Comparison of ENCODE assay signal across 8 cellular contexts in the genomic region with DNA sequence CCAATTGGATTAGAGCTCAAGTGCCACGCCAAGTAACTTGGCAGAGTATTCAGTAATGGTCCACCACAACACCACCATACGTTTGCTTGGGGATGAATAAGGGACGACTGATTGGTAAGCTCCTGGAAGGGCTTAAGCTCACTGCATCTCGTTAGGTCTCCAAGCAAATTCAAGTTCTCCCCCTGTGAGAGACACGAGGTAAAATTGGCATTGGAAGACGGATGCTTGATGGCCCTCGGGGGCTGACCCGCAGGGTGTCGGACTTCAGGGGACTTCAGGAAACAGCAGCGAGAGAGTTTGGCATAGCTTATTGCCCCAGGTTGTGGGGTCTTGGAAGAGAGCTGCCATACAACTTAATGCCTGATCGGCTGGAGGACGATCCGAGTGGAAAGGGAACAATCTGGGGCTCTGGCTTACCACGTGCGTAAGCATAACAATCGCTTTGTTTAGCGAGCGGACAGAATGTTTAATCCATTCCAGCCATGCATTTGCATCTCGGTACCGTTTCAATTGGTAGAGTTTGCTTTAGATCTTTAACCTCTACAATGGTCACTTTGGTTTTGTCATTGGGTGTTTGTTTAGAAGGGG. TPM values are rescaled to one million over a fixed set of nuclear protein-coding genes. Genes with fewer than 3 reads are reported as not detected.
DNase-seq lines count a peak whose midpoint lies in the region; ATAC-seq and TF ChIP-seq lines count a peak whose summit lies in the region.

No MANE protein-coding gene starts in this region.

- no peak overlapping the region for H3K4me2 ChIP-seq in Karpas-422 (ENCODE audit: low read depth, low read length, poor library complexity, severe bottlenecking)

- H3K4me3 Mint-ChIP-seq in WTC11 (peak overlapping the region; percentile 100), glutamatergic neuron (ENCODE audit: unreplicated experiment) (peak overlapping the region; percentile 99)

- peaks cover 44% of the 10 kb centered on the region for H4K20me1 ChIP-seq in Karpas-422 (ENCODE audit: insufficient read depth, low read depth, low read length)

- peaks cover 90% of the 10 kb centered on the region for H3K36me3 ChIP-seq in Karpas-422 (ENCODE audit: insufficient read depth, low read length)

- peaks cover 63% of the 10 kb centered on the region for H3K79me2 ChIP-seq in Karpas-422 (ENCODE audit: low read length)

- H3K27me3 Mint-ChIP-seq in WTC11 (ENCODE audit: low read depth), result no peaks in the 10 kb centered on the region; the same call in 1 of the 2 replicates
- H3K27me3 Mint-ChIP-seq in glutamatergic neuron (ENCODE audit: unreplicated experiment), result peaks cover 18% of the 10 kb centered on the region

- H2AFZ ChIP-seq in Karpas-422 (ENCODE audit: low read length), result no peak overlapping the region

- peaks cover 64% of the 10 kb centered on the region for H3K4me1 ChIP-seq in Karpas-422 (ENCODE audit: low read length)

- H3K9me2 ChIP-seq in Karpas-422 (replicated peaks; ENCODE audit: insufficient read depth, low read length), result no peaks in the 10 kb centered on the region

- H3K36me3 Mint-ChIP-seq in WTC11 (peaks cover 94% of the 10 kb centered on the region), glutamatergic neuron (ENCODE audit: unreplicated experiment) (peaks cover 77% of the 10 kb centered on the region)

- DNase-seq in stimulated activated CD4-positive, alpha-beta T cell treated with anti-CD3 and anti-CD28 coated beads, Interleukin-15, amount 100 ng/mL, for 24 hours, result peak; percentile 22
- DNase-seq in stimulated activated CD4-positive, alpha-beta T cell treated with anti-CD3 and anti-CD28 coated beads, Interleukin-1b, Interleukin-23, amount 100 ng/mL, for 48 hours, result no peak
- DNase-seq in WTC11 (ENCODE audit: low spot score) (no peak), glutamatergic neuron (no peak), NCI-H1105 treated with DMSO at 0.1 percent for 48 hours (lab: John Stamatoyannopoulos, UW) (no peak), ACHN (no peak), Karpas-422 (no peak)

- TF ChIP-seq CTCF in WTC11 (IDR thresholded peaks at IDR 0.05) (no peak), glutamatergic neuron (IDR thresholded peaks at IDR 0.05; ENCODE audit: partially characterized antibody, unreplicated experiment) (no peak)

- H3K9me3 Mint-ChIP-seq in WTC11 (peaks cover 3% of the 10 kb centered on the region; the same call in 1 of the 2 replicates), glutamatergic neuron (ENCODE audit: unreplicated experiment) (peaks cover 49% of the 10 kb centered on the region)

- H3K9ac ChIP-seq in Karpas-422 (ENCODE audit: low read length), result no peak overlapping the region

- in situ Hi-C loops in ACHN (cut with HindIII; ENCODE audit: low pct_ligation_motif_present, low pct_unique_long_range_greater_than_20kb, low sequenced_read_pairs), result no loop called here

- H3K27me3 ChIP-seq in Karpas-422 (ENCODE audit: low read length), result no peaks in the 10 kb centered on the region

- peaks cover 34% of the 10 kb centered on the region for H3K9me3 ChIP-seq in Karpas-422 (ENCODE audit: low read length)

- H3K27ac ChIP-seq in Karpas-422 (ENCODE audit: low read length), result no peak overlapping the region

- CTCF ChIA-PET in WTC11 (lab: Charles Lee), result interaction anchor here (0.8 to 3.7 kb wide), 2 partner anchors 38 to 66 kb away, joined by 3 to 15 read pairs; no protein-coding TSS in a partner anchor

- H3K4me1 Mint-ChIP-seq in WTC11 (peaks cover 76% of the 10 kb centered on the region), glutamatergic neuron (ENCODE audit: low read depth, unreplicated experiment) (peaks cover 36% of the 10 kb centered on the region)

- H3K27ac Mint-ChIP-seq in WTC11 (peak overlapping the region; percentile 95), glutamatergic neuron (ENCODE audit: unreplicated experiment) (peak overlapping the region; percentile 7)

- no peak overlapping the region for H3K4me3 ChIP-seq in Karpas-422 (ENCODE audit: low read length)

- POLR2A ChIA-PET in WTC11 (lab: Charles Lee), result interaction anchor here (0.6 to 1.3 kb wide), 4 partner anchors 9 to 290 kb away, joined by 3 to 5 read pairs (median 3); no protein-coding TSS in a partner anchor

- ATAC-seq in WTC11 (no peak), GM19351 (IDR thresholded peaks at IDR 0.05; ENCODE audit: unreplicated experiment) (no peak)

TF ChIP-seq in WTC11, 78 proteins besides CTCF, POLR2A, EP300 and RAD21 (continues in another document):
- no peak for TF ChIP-seq ZNF263 (CRISPR knock-in tag; IDR thresholded peaks at IDR 0.05; ENCODE audit: low read depth)
- TF ChIP-seq E2F4 (CRISPR knock-in tag; IDR thresholded peaks at IDR 0.05; ENCODE audit: borderline replicate concordance, low read depth), result no peak
- 0 out of 2 replicates have a peak, but pooled peaks have one; percentile 6 for TF ChIP-seq MYBL2 (CRISPR knock-in tag; IDR thresholded peaks at IDR 0.05)
- TF ChIP-seq, protein P1, sequence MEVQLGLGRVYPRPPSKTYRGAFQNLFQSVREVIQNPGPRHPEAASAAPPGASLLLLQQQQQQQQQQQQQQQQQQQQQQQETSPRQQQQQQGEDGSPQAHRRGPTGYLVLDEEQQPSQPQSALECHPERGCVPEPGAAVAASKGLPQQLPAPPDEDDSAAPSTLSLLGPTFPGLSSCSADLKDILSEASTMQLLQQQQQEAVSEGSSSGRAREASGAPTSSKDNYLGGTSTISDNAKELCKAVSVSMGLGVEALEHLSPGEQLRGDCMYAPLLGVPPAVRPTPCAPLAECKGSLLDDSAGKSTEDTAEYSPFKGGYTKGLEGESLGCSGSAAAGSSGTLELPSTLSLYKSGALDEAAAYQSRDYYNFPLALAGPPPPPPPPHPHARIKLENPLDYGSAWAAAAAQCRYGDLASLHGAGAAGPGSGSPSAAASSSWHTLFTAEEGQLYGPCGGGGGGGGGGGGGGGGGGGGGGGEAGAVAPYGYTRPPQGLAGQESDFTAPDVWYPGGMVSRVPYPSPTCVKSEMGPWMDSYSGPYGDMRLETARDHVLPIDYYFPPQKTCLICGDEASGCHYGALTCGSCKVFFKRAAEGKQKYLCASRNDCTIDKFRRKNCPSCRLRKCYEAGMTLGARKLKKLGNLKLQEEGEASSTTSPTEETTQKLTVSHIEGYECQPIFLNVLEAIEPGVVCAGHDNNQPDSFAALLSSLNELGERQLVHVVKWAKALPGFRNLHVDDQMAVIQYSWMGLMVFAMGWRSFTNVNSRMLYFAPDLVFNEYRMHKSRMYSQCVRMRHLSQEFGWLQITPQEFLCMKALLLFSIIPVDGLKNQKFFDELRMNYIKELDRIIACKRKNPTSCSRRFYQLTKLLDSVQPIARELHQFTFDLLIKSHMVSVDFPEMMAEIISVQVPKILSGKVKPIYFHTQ (CRISPR knock-in tag; IDR thresholded peaks at IDR 0.05), result peak; percentile 88
- 0 out of 2 replicates have a peak, but pooled peaks have one; percentile 15 for TF ChIP-seq FOXJ3 (CRISPR knock-in tag; IDR thresholded peaks at IDR 0.05; ENCODE audit: borderline replicate concordance)
- TF ChIP-seq MLX (CRISPR knock-in tag; IDR thresholded peaks at IDR 0.05), result peak; percentile 82; the same call in 1 of the 2 replicates
- 0 out of 2 replicates have a peak, but pooled peaks have one; percentile 16 for TF ChIP-seq ZNF416 (CRISPR knock-in tag; IDR thresholded peaks at IDR 0.05)
- TF ChIP-seq, protein P2, sequence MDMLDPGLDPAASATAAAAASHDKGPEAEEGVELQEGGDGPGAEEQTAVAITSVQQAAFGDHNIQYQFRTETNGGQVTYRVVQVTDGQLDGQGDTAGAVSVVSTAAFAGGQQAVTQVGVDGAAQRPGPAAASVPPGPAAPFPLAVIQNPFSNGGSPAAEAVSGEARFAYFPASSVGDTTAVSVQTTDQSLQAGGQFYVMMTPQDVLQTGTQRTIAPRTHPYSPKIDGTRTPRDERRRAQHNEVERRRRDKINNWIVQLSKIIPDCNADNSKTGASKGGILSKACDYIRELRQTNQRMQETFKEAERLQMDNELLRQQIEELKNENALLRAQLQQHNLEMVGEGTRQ (CRISPR knock-in tag; IDR thresholded peaks at IDR 0.05), result no peak
- TF ChIP-seq CBFB (CRISPR knock-in tag; IDR thresholded peaks at IDR 0.05; ENCODE audit: low read depth), result no peak
- peak; percentile 65; the same call in 1 of the 2 replicates for TF ChIP-seq ERG (CRISPR knock-in tag; IDR thresholded peaks at IDR 0.05)
- no peak for TF ChIP-seq ZNF423 (CRISPR knock-in tag; IDR thresholded peaks at IDR 0.05)
- TF ChIP-seq CREM (CRISPR knock-in tag; IDR thresholded peaks at IDR 0.05), result 0 out of 2 replicates have a peak, but pooled peaks have one; percentile 15

RNA-seq across cellular contexts. Expression of gene ZNFX1, which starts 4.8 kb away (rescaled TPM):
- total RNA-seq in WTC11 (2021) (8.0 to 11.0 TPM (median 9.1 TPM) in 3 replicates), glutamatergic neuron (ENCODE audit: unreplicated experiment) (11.8 TPM)
- 21.7 and 22.2 TPM in 2 replicates for total RNA-seq in Karpas-422 (2014; rRNA removed; shearing (Covaris generic); ENCODE audit: low replicate concordance)
